12 cellular contexts compared by ENCODE assay signal in genomic region chr11:88354909-88355308, GRCh38. TPM values are rescaled to one million over a fixed set of nuclear protein-coding genes. Genes with fewer than 3 reads are reported as not detected.
DNase-seq lines count a peak whose midpoint lies in the region; ATAC-seq, FAIRE-seq and TF ChIP-seq lines count a peak whose summit lies in the region.
"Had no signal": no experiment of that assay in that cellular context is flagged by ENCODE, and none has a peak within 500 bp of the region (broad histone marks: within the 10 kb centered on the region; RNA-seq: fewer than 3 reads in every experiment).

No MANE protein-coding gene starts in this region.

- no peaks in the 10 kb centered on the region for H3K9me3 Mint-ChIP-seq in memory B cell

- ATAC-seq in GM21529 (IDR thresholded peaks at IDR 0.05; ENCODE audit: unreplicated experiment) (peak; percentile 29), memory B cell (ENCODE audit: low read depth) (peak; percentile 57)
- ATAC-seq: left lobe of liver had no signal

- no peak for TF ChIP-seq CTCF in D721Med (IDR thresholded peaks at IDR 0.05; ENCODE audit: insufficient read depth, missing control alignments)

- peak; percentile 92 for FAIRE-seq in GM12892 (lab: Jason Lieb, UNC)
- FAIRE-seq in D721Med (lab: Jason Lieb, UNC): no peak

- H3K36me3 Mint-ChIP-seq in memory B cell: no peaks in the 10 kb centered on the region

- no peaks in the 10 kb centered on the region for H3K27me3 Mint-ChIP-seq in memory B cell

- no peak for TF ChIP-seq POLR2A in GM12892 (IDR thresholded peaks at IDR 0.05; ENCODE audit: low read depth, low read length)

- H3K4me1 Mint-ChIP-seq in memory B cell: peaks cover 19% of the 10 kb centered on the region

- no peak for DNase-seq in GM12892 (ENCODE audit: insufficient read length)
- DNase-seq in NOMO-1 treated with dmso at 0.1 percent for 144 hours (lab: John Stamatoyannopoulos, UW; ENCODE audit: unreplicated experiment): peak; percentile 51
- DNase-seq in memory B cell (ENCODE audit: low spot score in 2 of 2): no peak
- DNase-seq in COR-L47 (lab: John Stamatoyannopoulos, UW): no peak
- no peak for DNase-seq in NCI-H2196 (lab: John Stamatoyannopoulos, UW; ENCODE audit: unreplicated experiment)
- no peak for DNase-seq in activated CD4-positive, alpha-beta T cell treated with anti-CD3 and anti-CD28 coated beads for 4 hours
- DNase-seq in D721Med (ENCODE audit: insufficient read length, low spot score): no peak
- DNase-seq: NCI-H345; ovary; stimulated activated CD8-positive, alpha-beta memory T cell treated with anti-CD3 and anti-CD28 coated beads, Interleukin-4, amount 100 ng/mL, for 48 hours had no signal

- peak overlapping the region; percentile 14 for H3K27ac Mint-ChIP-seq in memory B cell

- H3K4me3 Mint-ChIP-seq in memory B cell: no peak overlapping the region

RNA-seq across cellular contexts. Expression of gene CTSC, which starts 17.4 kb away (rescaled TPM):
- polyA plus RNA-seq in GM12892 (2012; ENCODE audit: missing spikeins): 125 TPM
